Comparison of ENCODE assay signal across 1 cellular context in genomic region chr7:55140981-55141278, GRCh38.
TF ChIP-seq lines count a peak whose summit lies in the region.

No MANE protein-coding gene starts in this region.

TF ChIP-seq in IMR-90, 13 proteins besides CTCF, POLR2A, EP300 and RAD21 (continued from another document):
- TF ChIP-seq CEBPB (IDR thresholded peaks at IDR 0.05; ENCODE audit: low read depth, low read length) (no peak), MAFK (IDR thresholded peaks at IDR 0.05; ENCODE audit: low read depth, low read length) (no peak), NFE2L2 (IDR thresholded peaks at IDR 0.05; ENCODE audit: low read depth, low read length) (no peak), MXI1 (IDR thresholded peaks at IDR 0.05; ENCODE audit: borderline replicate concordance, low read depth, low read length) (no peak), BHLHE40 (IDR thresholded peaks at IDR 0.05; ENCODE audit: low read depth, low read length) (no peak), FOS (IDR thresholded peaks at IDR 0.05; ENCODE audit: low read depth, low read length) (no peak), MAZ (IDR thresholded peaks at IDR 0.05; ENCODE audit: borderline replicate concordance, low read depth, low read length) (no peak)
